ENCODE assay signal across 17 cellular contexts in the genomic region with DNA sequence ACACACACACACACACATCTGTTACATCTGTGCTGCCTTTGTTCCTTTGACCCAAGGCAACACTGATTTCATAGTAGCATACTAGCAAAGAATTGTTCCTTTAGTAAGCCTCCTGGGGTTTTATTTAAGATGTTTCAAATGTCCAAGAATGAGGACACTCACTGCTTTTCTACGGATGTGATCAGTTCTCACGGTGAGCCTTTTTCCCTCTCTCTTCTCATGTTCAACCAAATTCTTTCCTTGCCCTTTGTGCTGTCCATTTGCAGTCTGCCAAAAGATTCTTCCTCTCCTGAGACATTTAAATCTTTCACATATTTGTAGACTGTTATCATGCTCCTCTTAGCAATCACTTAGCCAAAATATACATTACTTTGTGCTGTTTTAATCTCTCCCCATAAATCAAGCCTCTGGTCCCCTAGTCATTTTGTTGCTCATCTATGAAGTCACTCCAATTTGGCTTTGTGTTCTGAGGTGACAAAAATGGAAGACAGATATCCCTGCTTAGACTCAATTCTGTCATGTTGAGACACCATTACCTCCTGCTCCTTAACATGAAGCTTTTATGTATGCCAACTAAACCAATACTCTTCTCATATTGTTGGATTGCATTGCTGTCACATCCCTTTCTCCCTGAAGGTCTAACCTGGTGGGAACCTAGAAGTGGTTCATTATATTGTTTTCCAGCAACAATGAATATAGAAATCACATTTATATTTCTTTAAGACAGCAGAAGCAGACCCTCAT.
DNase-seq lines count a peak whose midpoint lies in the region; ATAC-seq and TF ChIP-seq lines count a peak whose summit lies in the region.
"Had no signal": no experiment of that assay in that cellular context is flagged by ENCODE, and none has a peak within 500 bp of the region (broad histone marks: within the 10 kb centered on the region; RNA-seq: fewer than 3 reads in every experiment).

No MANE protein-coding gene starts in this region.

- H3K4me1 ChIP-seq in left ventricle myocardium inferior = no peaks in the 10 kb centered on the region
- no peaks in the 10 kb centered on the region for H3K4me1 ChIP-seq in right atrium auricular region
- H3K4me1 ChIP-seq: A549, sigmoid colon, uterus had no signal

- H3K9me3 ChIP-seq in left ventricle myocardium inferior (replicated peaks) (no peaks in the 10 kb centered on the region), right atrium auricular region (no peaks in the 10 kb centered on the region)
- H3K9me3 ChIP-seq: A549, sigmoid colon, uterus had no signal

- H3K36me3 ChIP-seq in left ventricle myocardium inferior (no peaks in the 10 kb centered on the region), right atrium auricular region (no peaks in the 10 kb centered on the region)
- H3K36me3 ChIP-seq: cardiac muscle cell, sigmoid colon, uterus, WERI-Rb-1 had no signal

- ATAC-seq in GM21723 (IDR thresholded peaks at IDR 0.05; ENCODE audit: unreplicated experiment) (no peak), GM21390 (IDR thresholded peaks at IDR 0.05; ENCODE audit: unreplicated experiment) (no peak), GM21381 (IDR thresholded peaks at IDR 0.05; ENCODE audit: unreplicated experiment) (no peak)
- ATAC-seq: A549, natural killer cell had no signal

- H3K4me3 ChIP-seq in left ventricle myocardium inferior (no peak overlapping the region), right atrium auricular region (no peak overlapping the region)
- H3K4me3 ChIP-seq: A549, cardiac muscle cell, sigmoid colon, uterus had no signal

- H3K27me3 ChIP-seq in left ventricle myocardium inferior (ENCODE audit: low read depth) = no peaks in the 10 kb centered on the region
- no peaks in the 10 kb centered on the region for H3K27me3 ChIP-seq in right atrium auricular region
- H3K27me3 ChIP-seq: cardiac muscle cell, sigmoid colon, uterus had no signal

- DNase-seq in left ventricle myocardium inferior (no peak), right atrium auricular region (ENCODE audit: low spot score) (no peak), astrocyte of the hippocampus (ENCODE audit: low read depth, low spot score) (peak; percentile 21), kidney glomerular epithelial cell (lab: John Stamatoyannopoulos, UW) (peak; percentile 4), occipital lobe (lab: John Stamatoyannopoulos, UW) (no peak)
- DNase-seq: GOT3; natural killer cell; NCI-H1694 treated with DMSO at 0.1 percent for 48 hours; sigmoid colon; stimulated activated naive CD4-positive, alpha-beta T cell treated with Interleukin-2 at 50 U/mL for 16 hours; uterus; WERI-Rb-1 had no signal

- peak overlapping the region; percentile 22 for H3K27ac ChIP-seq in left ventricle myocardium inferior (replicated peaks)
- H3K27ac ChIP-seq in right atrium auricular region = no peak overlapping the region
- H3K27ac ChIP-seq: A549, cardiac muscle cell, sigmoid colon, uterus, WERI-Rb-1 had no signal

- intact Hi-C loops in left ventricle myocardium inferior (cut with micrococcal nuclease) = no loop called here

- TF ChIP-seq CTCF in left ventricle myocardium inferior (IDR thresholded peaks at IDR 0.05; ENCODE audit: borderline replicate concordance) = no peak
- no peak for TF ChIP-seq CTCF in right atrium auricular region (IDR thresholded peaks at IDR 0.05)

Comparison
In these comparisons a context has a peak if more than half of its experiments do, and no peak if none do; other contexts are left out.
1. DNase-seq: peak in astrocyte of the hippocampus (single experiment) and kidney glomerular epithelial cell (single experiment); none in left ventricle myocardium inferior (single experiment), right atrium auricular region (single experiment) and occipital lobe (single experiment).